In the genomic region with DNA sequence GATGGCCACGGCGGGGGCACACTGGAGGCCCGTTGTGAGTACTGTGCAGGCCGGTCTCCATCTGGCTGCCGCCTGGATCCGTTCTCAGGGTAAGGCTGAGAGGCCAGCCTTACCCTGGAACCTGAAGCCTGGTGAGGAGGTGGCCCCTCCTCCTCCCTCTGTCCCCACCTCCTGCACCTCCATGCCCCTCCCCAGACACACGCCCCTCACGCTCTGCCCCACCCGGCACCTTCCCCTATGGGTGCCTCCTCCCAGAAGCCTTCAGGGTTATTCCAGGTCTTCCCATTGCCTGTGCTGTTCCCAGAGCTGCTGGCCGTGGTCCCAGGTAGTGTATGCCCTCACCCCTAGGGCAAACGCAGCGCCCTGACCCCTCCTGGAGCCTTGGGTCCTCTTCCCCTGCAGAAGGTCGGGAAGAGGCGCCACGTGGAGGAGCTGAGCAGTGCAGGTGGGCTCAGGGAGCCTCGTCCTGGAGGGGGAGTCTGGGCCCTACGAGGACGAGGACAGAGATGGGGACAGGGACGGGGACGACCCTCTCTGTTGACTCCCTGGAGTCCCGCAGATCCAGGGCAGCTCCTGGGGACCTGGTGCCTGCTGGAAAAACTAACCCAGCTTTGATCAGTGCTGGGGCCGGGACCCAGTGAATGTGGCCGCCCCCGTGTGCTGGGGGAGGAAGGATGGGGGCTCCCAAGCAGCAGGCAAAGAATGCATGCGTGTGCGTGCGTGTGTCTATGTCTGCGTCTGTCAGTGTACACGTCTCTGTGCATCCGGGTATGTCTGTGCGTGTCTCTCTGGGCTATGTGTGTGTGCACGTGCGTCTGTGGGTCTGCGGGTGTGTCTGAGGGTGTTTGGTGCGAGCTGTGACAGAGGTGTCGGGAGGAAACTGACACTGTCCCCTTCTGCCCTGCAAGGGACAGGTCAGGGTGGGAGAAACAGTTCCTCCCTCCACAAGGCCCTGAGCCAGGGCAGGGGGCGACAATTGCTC, we compare ENCODE assay signal across 2 cellular contexts.
TF ChIP-seq lines count a peak whose summit lies in the region.

No MANE protein-coding gene starts in this region.

TF ChIP-seq in Ishikawa, 13 proteins besides CTCF, POLR2A, EP300 and RAD21:
- TF ChIP-seq FOXM1 (IDR thresholded peaks at IDR 0.05; ENCODE audit: borderline replicate concordance, low read depth) (no peak), NFIC (IDR thresholded peaks at IDR 0.05) (no peak), ZBTB7A (IDR thresholded peaks at IDR 0.05; ENCODE audit: low read depth) (no peak; the same call in 1 of the 2 replicates)
- TF ChIP-seq, protein P1, sequence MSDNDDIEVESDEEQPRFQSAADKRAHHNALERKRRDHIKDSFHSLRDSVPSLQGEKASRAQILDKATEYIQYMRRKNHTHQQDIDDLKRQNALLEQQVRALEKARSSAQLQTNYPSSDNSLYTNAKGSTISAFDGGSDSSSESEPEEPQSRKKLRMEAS (IDR thresholded peaks at IDR 0.05): 0 out of 2 replicates have a peak, but pooled peaks have one; percentile 20

TF ChIP-seq in K562, 482 proteins besides CTCF, POLR2A, EP300 and RAD21:
- no peak for TF ChIP-seq ZNF445 (CRISPR knock-in tag; IDR thresholded peaks at IDR 0.05; ENCODE audit: low read depth)
- TF ChIP-seq FIP1L1 (IDR thresholded peaks at IDR 0.05; ENCODE audit: low read depth, low read length, poor library complexity, severe bottlenecking): no peak
- no peak for TF ChIP-seq HDAC2 (IDR thresholded peaks at IDR 0.05)
- TF ChIP-seq PCBP1 (IDR thresholded peaks at IDR 0.05; ENCODE audit: low read depth, low read length, poor library complexity, severe bottlenecking): no peak
- peak; percentile 23 for TF ChIP-seq ZFP36 (IDR thresholded peaks at IDR 0.05; ENCODE audit: low read depth, low read length, partially characterized antibody)
- TF ChIP-seq, protein P2, sequence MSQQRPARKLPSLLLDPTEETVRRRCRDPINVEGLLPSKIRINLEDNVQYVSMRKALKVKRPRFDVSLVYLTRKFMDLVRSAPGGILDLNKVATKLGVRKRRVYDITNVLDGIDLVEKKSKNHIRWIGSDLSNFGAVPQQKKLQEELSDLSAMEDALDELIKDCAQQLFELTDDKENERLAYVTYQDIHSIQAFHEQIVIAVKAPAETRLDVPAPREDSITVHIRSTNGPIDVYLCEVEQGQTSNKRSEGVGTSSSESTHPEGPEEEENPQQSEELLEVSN (IDR thresholded peaks at IDR 0.05; ENCODE audit: borderline replicate concordance in 1 of 2, extremely low read depth in 1 of 2, insufficient read depth in 1 of 2, insufficient read length in 1 of 2, low read depth in 1 of 2, low read length in 1 of 2, poor library complexity in 1 of 2, severe bottlenecking in 1 of 2): peak in 1 of 2 experiments; percentile 62
